ENCODE assay signal across 21 cellular contexts in genomic region chr18:59144483-59144882, GRCh38.
"Had no signal": no experiment of that assay in that cellular context is flagged by ENCODE, and none has a peak within 500 bp of the region (broad histone marks: within the 10 kb centered on the region; RNA-seq: fewer than 3 reads in every experiment).

No MANE protein-coding gene starts in this region.

- H3K27ac ChIP-seq: colonic mucosa, epithelial cell of prostate, ovary, psoas muscle, skin epidermis, suprapubic skin, transverse colon, uterus had no signal

- H3K4me1 ChIP-seq: colonic mucosa, uterus had no signal

- H3K4me3 ChIP-seq: colonic mucosa, ovary, psoas muscle, skin epidermis, suprapubic skin, transverse colon, uterus had no signal

- H3K36me3 ChIP-seq: colonic mucosa, ovary, suprapubic skin, transverse colon, uterus had no signal

- H3K4me3 Mint-ChIP-seq: central memory CD8-positive, alpha-beta T cell; endodermal cell; naive thymus-derived CD4-positive, alpha-beta T cell had no signal

- H3K27ac Mint-ChIP-seq: endodermal cell; stimulated activated naive CD8-positive, alpha-beta T cell treated with anti-CD3 and anti-CD28 coated beads, Interleukin-15, amount 100 ng/mL, for 72 hours had no signal

- H3K27me3 Mint-ChIP-seq: central memory CD8-positive, alpha-beta T cell; naive thymus-derived CD4-positive, alpha-beta T cell; stimulated activated naive CD8-positive, alpha-beta T cell treated with anti-CD3 and anti-CD28 coated beads, Interleukin-15, amount 100 ng/mL, for 72 hours had no signal

- ATAC-seq: naive thymus-derived CD4-positive, alpha-beta T cell; psoas muscle; right cardiac atrium; stimulated activated naive CD8-positive, alpha-beta T cell treated with anti-CD3 and anti-CD28 coated beads, Interleukin-15, amount 100 ng/mL, for 72 hours had no signal

- H3K9me3 ChIP-seq: colonic mucosa, ovary, psoas muscle, suprapubic skin, transverse colon, uterus had no signal

- H3K9me3 Mint-ChIP-seq: central memory CD8-positive, alpha-beta T cell; endodermal cell; naive thymus-derived CD4-positive, alpha-beta T cell; stimulated activated naive CD8-positive, alpha-beta T cell treated with anti-CD3 and anti-CD28 coated beads, Interleukin-15, amount 100 ng/mL, for 72 hours had no signal

- DNase-seq: activated CD4-positive, alpha-beta T cell treated with anti-CD3 and anti-CD28 coated beads for 48 hours; activated CD4-positive, CD25-positive, alpha-beta regulatory T cell; activated effector memory CD4-positive, alpha-beta T cell treated with anti-CD3 and anti-CD28 coated beads, Interleukin-2, amount 50 U/mL, for 16 hours; activated naive CD4-positive, alpha-beta T cell treated with anti-CD3 and anti-CD28 coated beads, Interleukin-2, amount 50 U/mL, for 16 hours; aorta; colonic mucosa; endodermal cell; foreskin fibroblast; mesenchymal stem cell; naive thymus-derived CD4-positive, alpha-beta T cell; ovary; psoas muscle; right cardiac atrium; stimulated activated naive CD8-positive, alpha-beta T cell treated with anti-CD3 and anti-CD28 coated beads, Interleukin-15, amount 100 ng/mL, for 72 hours; T1000; transverse colon; uterus had no signal

- H3K27me3 ChIP-seq: colonic mucosa, ovary, suprapubic skin, transverse colon, uterus had no signal
